Comparison of ENCODE assay signal across 9 cellular contexts in genomic region chr9:75108571-75108970, GRCh38. TPM values are rescaled to one million over a fixed set of nuclear protein-coding genes. Genes with fewer than 3 reads are reported as not detected.
DNase-seq lines count a peak whose midpoint lies in the region; ATAC-seq, FAIRE-seq and TF ChIP-seq lines count a peak whose summit lies in the region.
"Had no signal": no experiment of that assay in that cellular context is flagged by ENCODE, and none has a peak within 500 bp of the region (broad histone marks: within the 10 kb centered on the region; RNA-seq: fewer than 3 reads in every experiment).

No MANE protein-coding gene starts in this region.

- H3K36me3 ChIP-seq in muscle layer of duodenum (ENCODE audit: control insufficient read depth in 1 of 2, insufficient read depth in 2 of 2, low read length in 2 of 2) = no peaks in the 10 kb centered on the region

- TF ChIP-seq CTCF in D721Med (IDR thresholded peaks at IDR 0.05; ENCODE audit: insufficient read depth, missing control alignments) = no peak

- peaks cover 0 to 6% of the 10 kb centered on the region in 2 donors for H3K4me1 ChIP-seq in muscle layer of duodenum (ENCODE audit: control insufficient read depth in 1 of 2, insufficient read depth in 2 of 2, low read length in 2 of 2)

- FAIRE-seq in D721Med (lab: Jason Lieb, UNC) = no peak

- no peaks in the 10 kb centered on the region for H3K9me3 ChIP-seq in muscle layer of duodenum (ENCODE audit: control insufficient read depth in 1 of 2, low read length in 2 of 2)

- H3K27ac ChIP-seq in epithelial cell of prostate = peak overlapping the region; percentile 8
- H3K27ac ChIP-seq in muscle layer of duodenum (ENCODE audit: low read length) = peak overlapping the region; percentile 39

- ATAC-seq in GM19324 (IDR thresholded peaks at IDR 0.05; ENCODE audit: low FRiP score, unreplicated experiment) (no peak), HG02610 (IDR thresholded peaks at IDR 0.05; ENCODE audit: unreplicated experiment) (no peak)

- H3K27me3 ChIP-seq in muscle layer of duodenum (ENCODE audit: low read depth, low read length) = no peaks in the 10 kb centered on the region

- DNase-seq in Ammon's horn (ENCODE audit: low spot score) = peak; percentile 34
- peak; percentile 33 for DNase-seq in LHCN-M2 (ENCODE audit: low read depth)
- DNase-seq in epithelial cell of prostate (ENCODE audit: low read depth, low spot score) = no peak
- no peak for DNase-seq in D721Med (ENCODE audit: insufficient read length, low spot score)
- DNase-seq in DMS 273 treated with DMSO at 0.1 percent for 48 hours (lab: John Stamatoyannopoulos, UW) = no peak
- DNase-seq: DND-41 had no signal

- H3K4me3 ChIP-seq in muscle layer of duodenum (ENCODE audit: low read depth in 1 of 2, low read length in 2 of 2) = no peak overlapping the region

RNA-seq across cellular contexts. Expression of gene OSTF1, which starts 20.3 kb away (rescaled TPM):
- 36.0 and 36.2 TPM in 2 replicates for total RNA-seq in LHCN-M2 (2014; rRNA removed)
- 40.9 TPM for polyA plus RNA-seq in LHCN-M2 (2012)

RNA-seq across cellular contexts. Expression of gene NMRK1, which starts 20.6 kb away (rescaled TPM):
- total RNA-seq in LHCN-M2 (2014; rRNA removed) = 31.5 and 31.6 TPM in 2 replicates
- polyA plus RNA-seq in LHCN-M2 (2012) = 24.3 TPM

Comparison
In these comparisons a context has a peak if more than half of its experiments do, and no peak if none do; other contexts are left out.
1. DNase-seq: peak in Ammon's horn (single experiment) and LHCN-M2 (single experiment); none in epithelial cell of prostate (single experiment), D721Med (single experiment) and DMS 273 treated with DMSO at 0.1 percent for 48 hours (single experiment).